In genomic region chr20:58450259-58450658, GRCh38 we compare ENCODE assay signal across 16 cellular contexts.
DNase-seq lines count a peak whose midpoint lies in the region; ATAC-seq and TF ChIP-seq lines count a peak whose summit lies in the region.
"Had no signal": no experiment of that assay in that cellular context is flagged by ENCODE, and none has a peak within 500 bp of the region (broad histone marks: within the 10 kb centered on the region; RNA-seq: fewer than 3 reads in every experiment).

No MANE protein-coding gene starts in this region.

- no peak for TF ChIP-seq POLR2A in IMR-90 (IDR thresholded peaks at IDR 0.05; ENCODE audit: low read depth, low read length)

- CTCF ChIA-PET in IMR-90 (lab: Yijun Ruan, JAX): no interaction called here

- H3K9me3 ChIP-seq in IMR-90 (ENCODE audit: control insufficient read depth, insufficient read depth, low read length): 0 out of 2 replicates have a peak, but pooled peaks cover 2% of the 10 kb centered on the region
- H3K9me3 ChIP-seq: Peyer's patch had no signal

- no peak overlapping the region for H2AK5ac ChIP-seq in IMR-90 (ENCODE audit: low read depth, low read length)

- H3K9ac ChIP-seq in IMR-90 (ENCODE audit: low read depth, low read length) (no peak overlapping the region), rectal smooth muscle tissue (ENCODE audit: low read length) (no peak overlapping the region)

- in situ Hi-C loops in IMR-90 (cut with MboI; ENCODE audit: low sequenced_read_pairs): no loop called here

- H3K4me1 ChIP-seq in IMR-90 (ENCODE audit: control insufficient read depth, insufficient read depth, low read length) (0 out of 2 replicates have a peak, but pooled peaks cover 1% of the 10 kb centered on the region), rectal smooth muscle tissue (ENCODE audit: control insufficient read depth, insufficient read depth, low read length) (peaks cover 15% of the 10 kb centered on the region)
- H3K4me1 ChIP-seq: foreskin keratinocyte, Peyer's patch had no signal

- H3K56ac ChIP-seq in IMR-90 (ENCODE audit: extremely low read depth, insufficient read depth, low read length): no peak overlapping the region

- TF ChIP-seq CTCF in HFF-Myc (IDR thresholded peaks at IDR 0.05; ENCODE audit: low read depth, low read length, missing control alignments) (no peak), IMR-90 (conservative IDR thresholded peaks at IDR 0.05; ENCODE audit: low read depth, low read length) (no peak)

- dilution Hi-C loops in IMR-90 (cut with HindIII; ENCODE audit: low sequenced_read_pairs, unreplicated experiment): no loop called here

- peaks cover 7 to 42% of the 10 kb centered on the region in 2 experiments; a peak in 3 of 4 replicates for H3K79me1 ChIP-seq in IMR-90 (ENCODE audit: low read depth in 1 of 2, low read length in 2 of 2)

- H3K4me3 ChIP-seq in HFF-Myc (replicated peaks; ENCODE audit: low read depth, low read length) (no peak overlapping the region), IMR-90 (ENCODE audit: insufficient read depth, low read depth, low read length) (no peak overlapping the region), rectal smooth muscle tissue (ENCODE audit: low read length) (no peak overlapping the region)
- H3K4me3 ChIP-seq: Peyer's patch had no signal

- no peak overlapping the region for H3K4ac ChIP-seq in IMR-90 (ENCODE audit: low read depth, low read length)

- no TSS peak for BruUV-seq in IMR-90 (replicated peaks; lab: Mats Ljungman, UMichigan)

- H2AFZ ChIP-seq in IMR-90 (replicated peaks; ENCODE audit: low read length, poor library complexity): no peak overlapping the region

- no peak overlapping the region for H3K18ac ChIP-seq in IMR-90 (ENCODE audit: low read depth, low read length)

- DNase-seq in HFF-Myc (ENCODE audit: extremely low read depth, low read depth): peak; percentile 11
- DNase-seq in IMR-90: peak; percentile 42
- DNase-seq in Right ventricle myocardium inferior (ENCODE audit: missing footprints): no peak
- DNase-seq in SKM-1 (lab: John Stamatoyannopoulos, UW; ENCODE audit: unreplicated experiment): no peak
- no peak for DNase-seq in central memory CD4-positive, alpha-beta T cell
- DNase-seq: CD4-positive, alpha-beta memory T cell; effector CD4-positive, alpha-beta T cell; foreskin keratinocyte; GF-D8; H9; mesenchymal stem cell; NCI-H1105; NCI-H446 treated with DMSO at 0.1 percent for 48 hours; Peyer's patch had no signal

- no peaks in the 10 kb centered on the region for H3K27me3 ChIP-seq in IMR-90 (ENCODE audit: control insufficient read depth, insufficient read depth, low read length)
- H3K27me3 ChIP-seq in rectal smooth muscle tissue (ENCODE audit: control insufficient read depth, insufficient read depth, low read length): no peaks in the 10 kb centered on the region
- H3K27me3 ChIP-seq: foreskin keratinocyte, Peyer's patch had no signal

- no peak overlapping the region for H4K91ac ChIP-seq in IMR-90 (ENCODE audit: insufficient read depth, low read depth, low read length)

- H3K14ac ChIP-seq in IMR-90 (replicated peaks; ENCODE audit: low read depth, low read length): no peak overlapping the region

- no peak overlapping the region for H4K8ac ChIP-seq in IMR-90 (ENCODE audit: low read depth in 2 of 2, low read length in 2 of 2)

- no peak overlapping the region for H3K4me2 ChIP-seq in IMR-90 (ENCODE audit: low read depth, low read length)

- 0 out of 2 replicates have a peak, but pooled peaks cover 3% of the 10 kb centered on the region for H4K20me1 ChIP-seq in IMR-90 (ENCODE audit: insufficient read depth, low read length)

- H3K9me1 ChIP-seq in IMR-90 (ENCODE audit: insufficient read depth, low read length): peaks cover 5% of the 10 kb centered on the region; the same call in 1 of the 2 replicates

- no peak overlapping the region for H2BK120ac ChIP-seq in IMR-90 (ENCODE audit: low read depth, low read length)

- no peak overlapping the region for H2BK5ac ChIP-seq in IMR-90 (ENCODE audit: low read depth, low read length, poor library complexity, severe bottlenecking)

- H2AK9ac ChIP-seq in IMR-90 (replicated peaks; ENCODE audit: low read depth, low read length, poor library complexity): no peak overlapping the region

- no peak overlapping the region for H2BK20ac ChIP-seq in IMR-90 (ENCODE audit: low read depth, low read length)

- intact Hi-C loops in IMR-90 (cut with micrococcal nuclease) (no loop called here), Right ventricle myocardium inferior (cut with DNase I) (no loop called here)

- POLR2A ChIA-PET in IMR-90 (lab: Charles Lee; ENCODE audit: unreplicated experiment): no interaction called here

- no peak overlapping the region for H3K23ac ChIP-seq in IMR-90 (ENCODE audit: low read depth, low read length)

- no peak for TF ChIP-seq RAD21 in IMR-90 (IDR thresholded peaks at IDR 0.05; ENCODE audit: low read length)

- ATAC-seq in GM18519 (IDR thresholded peaks at IDR 0.05; ENCODE audit: low FRiP score, unreplicated experiment): peak; percentile 66
- no peak for ATAC-seq in IMR-90 (ENCODE audit: low read depth)
- no peak for ATAC-seq in Right ventricle myocardium inferior
- ATAC-seq: foreskin keratinocyte had no signal

- H3K36me3 ChIP-seq in IMR-90 (ENCODE audit: control insufficient read depth, insufficient read depth, low read length) (peaks cover 17% of the 10 kb centered on the region), rectal smooth muscle tissue (ENCODE audit: control insufficient read depth, insufficient read depth, low read length) (peaks cover 4% of the 10 kb centered on the region)
- H3K36me3 ChIP-seq: Peyer's patch had no signal

- H3K27ac ChIP-seq in IMR-90 (ENCODE audit: insufficient read depth, low read length) (no peak overlapping the region), rectal smooth muscle tissue (ENCODE audit: low read depth, low read length) (peak overlapping the region; percentile 48)
- H3K27ac ChIP-seq: foreskin keratinocyte, Peyer's patch had no signal

- no peak overlapping the region for H2BK15ac ChIP-seq in IMR-90 (ENCODE audit: low read depth, low read length)

- WGBS in IMR-90 (ENCODE audit: extremely low coverage in 2 of 2, insufficient read length in 1 of 2), 2 experiments: 20% methylated on average over 1 of the region's 10 CpGs; no CpG with 5 or more reads in 1 of the 2 experiments

- H4K5ac ChIP-seq in IMR-90 (ENCODE audit: low read depth, low read length): no peak overlapping the region

TF ChIP-seq in IMR-90, 13 proteins besides CTCF, POLR2A, EP300 and RAD21:
- TF ChIP-seq MXI1 (IDR thresholded peaks at IDR 0.05; ENCODE audit: borderline replicate concordance, low read depth, low read length) (no peak), BHLHE40 (IDR thresholded peaks at IDR 0.05; ENCODE audit: low read depth, low read length) (no peak), RCOR1 (IDR thresholded peaks at IDR 0.05; ENCODE audit: insufficient replicate concordance, low read length) (no peak), NFE2L2 (IDR thresholded peaks at IDR 0.05; ENCODE audit: low read depth, low read length) (no peak), MAFK (IDR thresholded peaks at IDR 0.05; ENCODE audit: low read depth, low read length) (no peak), CEBPB (IDR thresholded peaks at IDR 0.05; ENCODE audit: low read depth, low read length) (no peak), SMC3 (IDR thresholded peaks at IDR 0.05; ENCODE audit: low read depth, low read length) (no peak), RFX5 (IDR thresholded peaks at IDR 0.05; ENCODE audit: low read depth, low read length) (no peak), USF2 (IDR thresholded peaks at IDR 0.05; ENCODE audit: low read depth, low read length) (no peak), FOS (IDR thresholded peaks at IDR 0.05; ENCODE audit: low read depth, low read length) (no peak), CHD1 (IDR thresholded peaks at IDR 0.05; ENCODE audit: low read depth, low read length) (no peak), MAZ (IDR thresholded peaks at IDR 0.05; ENCODE audit: borderline replicate concordance, low read depth, low read length) (no peak)
- TF ChIP-seq, protein P1, sequence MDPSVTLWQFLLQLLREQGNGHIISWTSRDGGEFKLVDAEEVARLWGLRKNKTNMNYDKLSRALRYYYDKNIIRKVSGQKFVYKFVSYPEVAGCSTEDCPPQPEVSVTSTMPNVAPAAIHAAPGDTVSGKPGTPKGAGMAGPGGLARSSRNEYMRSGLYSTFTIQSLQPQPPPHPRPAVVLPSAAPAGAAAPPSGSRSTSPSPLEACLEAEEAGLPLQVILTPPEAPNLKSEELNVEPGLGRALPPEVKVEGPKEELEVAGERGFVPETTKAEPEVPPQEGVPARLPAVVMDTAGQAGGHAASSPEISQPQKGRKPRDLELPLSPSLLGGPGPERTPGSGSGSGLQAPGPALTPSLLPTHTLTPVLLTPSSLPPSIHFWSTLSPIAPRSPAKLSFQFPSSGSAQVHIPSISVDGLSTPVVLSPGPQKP (IDR thresholded peaks at IDR 0.05; ENCODE audit: borderline replicate concordance, low read depth, low read length): no peak

Comparison
In these comparisons a context has a peak if more than half of its experiments do, and no peak if none do; other contexts are left out.
1. DNase-seq: peak in HFF-Myc (single experiment) and IMR-90 (single experiment); none in Right ventricle myocardium inferior (single experiment), SKM-1 (single experiment) and central memory CD4-positive, alpha-beta T cell (single experiment).